Comparison of ENCODE assay signal across 10 cellular contexts in the genomic region with DNA sequence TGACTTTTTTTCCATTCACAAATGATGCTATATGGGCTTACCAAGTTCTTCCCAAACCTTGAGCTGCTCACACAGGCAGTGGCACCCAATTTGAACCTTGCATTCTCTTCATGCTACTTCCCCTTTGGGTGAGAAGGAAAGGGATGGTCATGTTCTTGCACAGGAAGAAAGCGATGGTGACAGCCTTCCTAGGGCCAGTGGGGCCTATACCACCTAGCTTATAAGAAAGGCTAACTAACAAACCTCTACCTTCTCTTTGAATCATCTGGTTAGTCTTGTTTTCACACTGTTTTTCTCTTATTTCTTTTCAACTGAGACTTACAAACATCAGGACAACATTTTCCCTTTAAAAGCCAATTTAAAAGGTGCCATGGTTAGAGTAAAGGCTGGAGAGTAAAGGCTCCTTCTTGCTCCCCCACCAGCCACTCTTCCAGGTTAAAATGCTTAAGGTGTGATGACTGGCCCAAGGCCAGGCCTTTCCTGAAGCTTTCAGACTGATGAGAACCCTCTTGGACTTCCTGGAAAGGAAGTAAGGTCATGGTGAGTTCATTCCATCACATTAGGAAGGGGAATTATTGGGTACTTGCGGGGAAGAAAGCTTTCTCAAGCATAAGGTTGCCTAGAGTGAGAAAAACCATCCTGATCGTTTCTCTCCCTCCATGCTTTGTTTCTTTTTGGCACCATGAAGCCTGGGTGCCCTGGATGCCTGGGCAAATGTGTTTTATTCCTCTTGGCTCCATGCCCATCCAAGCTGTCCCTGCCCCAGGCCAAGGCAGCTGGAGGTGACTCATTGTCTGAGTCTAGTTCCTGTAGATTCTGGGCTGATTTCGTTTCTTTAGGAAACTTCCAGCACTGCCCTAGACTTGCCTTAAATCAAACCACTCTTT. TPM values are rescaled to one million over a fixed set of nuclear protein-coding genes. Genes with fewer than 3 reads are reported as not detected.
DNase-seq lines count a peak whose midpoint lies in the region; ATAC-seq and TF ChIP-seq lines count a peak whose summit lies in the region.
"Had no signal": no experiment of that assay in that cellular context is flagged by ENCODE, and none has a peak within 500 bp of the region (broad histone marks: within the 10 kb centered on the region; RNA-seq: fewer than 3 reads in every experiment).

No MANE protein-coding gene starts in this region.

- no TSS peak for BruUV-seq in Calu3 (replicated peaks; lab: Mats Ljungman, UMichigan)

- peaks cover 75% of the 10 kb centered on the region for H3K4me1 Mint-ChIP-seq in Calu3 (ENCODE audit: low read depth, unreplicated experiment)
- H3K4me1 Mint-ChIP-seq: activated naive CD4-positive, alpha-beta T cell treated with anti-CD3 and anti-CD28 coated beads, Interleukin-2, amount 50 U/mL, for 24 hours had no signal

- TF ChIP-seq CTCF in Calu3 (IDR thresholded peaks at IDR 0.05; ENCODE audit: unreplicated experiment) (no peak), epithelial cell of proximal tubule (conservative IDR thresholded peaks at IDR 0.05; ENCODE audit: low read depth, low read length) (no peak)

- H3K4me3 ChIP-seq in epithelial cell of proximal tubule (ENCODE audit: low read depth, low read length) = no peak overlapping the region

- peak overlapping the region; percentile 93 for H3K27ac Mint-ChIP-seq in Calu3 (ENCODE audit: unreplicated experiment)
- H3K27ac Mint-ChIP-seq: activated naive CD4-positive, alpha-beta T cell treated with anti-CD3 and anti-CD28 coated beads, Interleukin-2, amount 50 U/mL, for 24 hours had no signal

- H3K9me3 Mint-ChIP-seq in Calu3 (ENCODE audit: low read depth, unreplicated experiment) = peaks cover 2% of the 10 kb centered on the region
- H3K9me3 Mint-ChIP-seq: activated naive CD4-positive, alpha-beta T cell treated with anti-CD3 and anti-CD28 coated beads, Interleukin-2, amount 50 U/mL, for 24 hours had no signal

- peak overlapping the region; percentile 6 for H3K4me3 Mint-ChIP-seq in Calu3 (ENCODE audit: low read depth, unreplicated experiment)
- H3K4me3 Mint-ChIP-seq: activated naive CD4-positive, alpha-beta T cell treated with anti-CD3 and anti-CD28 coated beads, Interleukin-2, amount 50 U/mL, for 24 hours had no signal

- peaks cover 17% of the 10 kb centered on the region for H3K36me3 Mint-ChIP-seq in Calu3 (ENCODE audit: insufficient read depth, unreplicated experiment)
- H3K36me3 Mint-ChIP-seq: activated naive CD4-positive, alpha-beta T cell treated with anti-CD3 and anti-CD28 coated beads, Interleukin-2, amount 50 U/mL, for 24 hours had no signal

- intact Hi-C loops in Calu3 (cut with micrococcal nuclease; ENCODE audit: unreplicated experiment) = loop anchor here (5.0 kb wide), 1 partner anchor 34 kb away; no protein-coding TSS in a partner anchor

- CTCF ChIA-PET in Calu3 (lab: Charles Lee) = interaction anchor here (0.9 to 1.7 kb wide), 6 partner anchors 8 to 28 kb away, joined by 3 to 11 read pairs (median 4); no protein-coding TSS in a partner anchor

- peak; percentile 85 for DNase-seq in Calu3
- DNase-seq in NCI-H446 treated with DMSO at 0.1 percent for 48 hours (lab: John Stamatoyannopoulos, UW) = peak; percentile 83
- peak; percentile 76 for DNase-seq in epithelial cell of proximal tubule (ENCODE audit: low read depth)
- DNase-seq in non-pigmented ciliary epithelial cell (ENCODE audit: low read depth) = peak; percentile 71
- DNase-seq in NCI-H1048 (lab: John Stamatoyannopoulos, UW) = no peak
- DNase-seq: stimulated activated naive CD8-positive, alpha-beta T cell treated with anti-CD3 and anti-CD28 coated beads, Interleukin-15, Interleukin-2, amounts not matched to agents 100 U/mL and 50 U/mL, for 24 hours had no signal

- H3K27me3 Mint-ChIP-seq in Calu3 (ENCODE audit: unreplicated experiment) = no peaks in the 10 kb centered on the region
- H3K27me3 Mint-ChIP-seq: activated naive CD4-positive, alpha-beta T cell treated with anti-CD3 and anti-CD28 coated beads, Interleukin-2, amount 50 U/mL, for 24 hours had no signal

- no peak for ATAC-seq in GM21515 (IDR thresholded peaks at IDR 0.05; ENCODE audit: unreplicated experiment)
- no peak for ATAC-seq in HG02610 (IDR thresholded peaks at IDR 0.05; ENCODE audit: unreplicated experiment)
- ATAC-seq in HG02763 (IDR thresholded peaks at IDR 0.05; ENCODE audit: unreplicated experiment) = no peak
- ATAC-seq: stimulated activated naive CD8-positive, alpha-beta T cell treated with anti-CD3 and anti-CD28 coated beads, Interleukin-15, Interleukin-2, amounts not matched to agents 100 U/mL and 50 U/mL, for 24 hours had no signal

RNA-seq across cellular contexts. Expression of a gene that starts 41.4 kb away (rescaled TPM):
- total RNA-seq in Calu3 (2022) (50.0 and 84.8 TPM in 2 replicates), epithelial cell of proximal tubule (35.3 and 50.4 TPM in 2 replicates)
